ENCODE assay signal across 13 cellular contexts in genomic region chr9:5566054-5566618, GRCh38. TPM values are rescaled to one million over a fixed set of nuclear protein-coding genes. Genes with fewer than 3 reads are reported as not detected.
A peak's percentile ranks its signal among the peaks of the same experiment; 100 is the strongest.
DNase-seq lines count a peak whose midpoint lies in the region; ATAC-seq and TF ChIP-seq lines count a peak whose summit lies in the region.
"Had no signal": no experiment of that assay in that cellular context is flagged by ENCODE, and none has a peak within 500 bp of the region (broad histone marks: within the 10 kb centered on the region; RNA-seq: fewer than 3 reads in every experiment).

No MANE protein-coding gene starts in this region.

- no peaks in the 10 kb centered on the region for H3K27me3 Mint-ChIP-seq in CD14-positive monocyte (ENCODE audit: low read depth in 3 of 3)
- no peaks in the 10 kb centered on the region for H3K27me3 Mint-ChIP-seq in brain
- H3K27me3 Mint-ChIP-seq: stimulated activated naive B cell treated with anti-CD40 and anti-IgM and Interleukin-4, amounts not matched to agents 10 μg/mL and 1 μg/mL and 100 μg/mL, for 72 hours had no signal

- TF ChIP-seq CTCF in CD14-positive monocyte (IDR thresholded peaks at IDR 0.05) (no peak), brain (conservative IDR thresholded peaks at IDR 0.05) (no peak)

- H3K27ac ChIP-seq in effector memory CD4-positive, alpha-beta T cell (ENCODE audit: insufficient read depth, low read length, poor library complexity, severe bottlenecking) = no peak overlapping the region
- H3K27ac ChIP-seq: body of pancreas had no signal

- H3K4me3 Mint-ChIP-seq in CD14-positive monocyte (no peak overlapping the region), brain (no peak overlapping the region)
- H3K4me3 Mint-ChIP-seq: stimulated activated naive B cell treated with anti-CD40 and anti-IgM and Interleukin-4, amounts not matched to agents 10 μg/mL and 1 μg/mL and 100 μg/mL, for 72 hours had no signal

- intact Hi-C loops in CD14-positive monocyte (cut with micrococcal nuclease) = loop anchor here (10.0 kb wide), 3 partner anchors 51 to 111 kb away; partner anchors contain the start of genes CD274 (in 2 of the 2), PDCD1LG2 (in 1 of the 2) and RIC1 (in 1 of the 2)

- H3K4me3 ChIP-seq in effector memory CD4-positive, alpha-beta T cell (ENCODE audit: insufficient read depth, low read depth, low read length, poor library complexity, severe bottlenecking) = no peak overlapping the region
- H3K4me3 ChIP-seq: body of pancreas, mucosa of descending colon had no signal

- H3K4me1 ChIP-seq in effector memory CD4-positive, alpha-beta T cell (ENCODE audit: control insufficient read depth, insufficient read depth, low read length, poor library complexity, severe bottlenecking) = peaks cover 13% of the 10 kb centered on the region
- H3K4me1 ChIP-seq: body of pancreas had no signal

- no peaks in the 10 kb centered on the region for H3K36me3 ChIP-seq in effector memory CD4-positive, alpha-beta T cell (ENCODE audit: control insufficient read depth, insufficient read depth, low read length)

- H3K36me3 Mint-ChIP-seq in CD14-positive monocyte = peaks cover 0 to 5% of the 10 kb centered on the region in 2 donors
- H3K36me3 Mint-ChIP-seq in brain = no peaks in the 10 kb centered on the region

- no peaks in the 10 kb centered on the region for H3K9me3 ChIP-seq in effector memory CD4-positive, alpha-beta T cell (ENCODE audit: control insufficient read depth, low read length)
- H3K9me3 ChIP-seq: body of pancreas, mucosa of descending colon, SK-N-SH had no signal

- DNase-seq in CD14-positive monocyte (ENCODE audit: low spot score) (no peak), mesenteric fat pad (ENCODE audit: low spot score) (no peak), medulla oblongata (ENCODE audit: extremely low spot score) (no peak)
- no peak for DNase-seq in activated CD4-positive, alpha-beta T cell treated with anti-CD3 and anti-CD28 coated beads for 48 hours
- DNase-seq in effector memory CD4-positive, alpha-beta T cell = no peak
- DNase-seq: activated CD8-positive, alpha-beta memory T cell treated with anti-CD3 and anti-CD28 coated beads, Interleukin-2, amount 50 U/mL, for 48 hours; body of pancreas; mucosa of descending colon; SK-N-SH; stimulated activated naive B cell treated with anti-CD40 and anti-IgM and Interleukin-4, amounts not matched to agents 10 μg/mL and 1 μg/mL and 100 μg/mL, for 72 hours had no signal

- ATAC-seq in GM19351 (IDR thresholded peaks at IDR 0.05; ENCODE audit: unreplicated experiment) = peak; percentile 80
- ATAC-seq in HG02973 (IDR thresholded peaks at IDR 0.05; ENCODE audit: unreplicated experiment) = peak; percentile 60
- ATAC-seq: body of pancreas, mucosa of descending colon had no signal

- H3K9me3 Mint-ChIP-seq in CD14-positive monocyte = peaks cover 0 to 4% (median 0%) of the 10 kb centered on the region in 7 donors
- peaks cover 0 to 2% (median 0%) of the 10 kb centered on the region in 5 experiments for H3K9me3 Mint-ChIP-seq in brain

- H3K27me3 ChIP-seq in effector memory CD4-positive, alpha-beta T cell (replicated peaks; ENCODE audit: control insufficient read depth, insufficient read depth, low read length, poor library complexity, severe bottlenecking) = no peaks in the 10 kb centered on the region
- H3K27me3 ChIP-seq: body of pancreas had no signal

- H3K27ac Mint-ChIP-seq in CD14-positive monocyte (peak overlapping the region; percentile 3 to 87 (median 75)), brain (peak overlapping the region in 4 of 5 experiments; percentile 10 to 61 (median 30))
- H3K27ac Mint-ChIP-seq: stimulated activated naive B cell treated with anti-CD40 and anti-IgM and Interleukin-4, amounts not matched to agents 10 μg/mL and 1 μg/mL and 100 μg/mL, for 72 hours had no signal

- H3K4me1 Mint-ChIP-seq in CD14-positive monocyte (peaks cover 69% of the 10 kb centered on the region), brain (peaks cover 28% of the 10 kb centered on the region)

RNA-seq across cellular contexts. Expression of gene PDCD1LG2, which starts 55.8 kb away (rescaled TPM):
- polyA plus RNA-seq in CD14-positive monocyte (under 1 TPM; 0.16 to 0.41 TPM), brain (ENCODE audit: insufficient read depth, low read depth, low replicate concordance) (0.31 TPM)
- total RNA-seq in mesenteric fat pad = 3.6 TPM
